Comparison of ENCODE assay signal across 8 cellular contexts in genomic region chr7:77536413-77537135, GRCh38. TPM values are rescaled to one million over a fixed set of nuclear protein-coding genes. Genes with fewer than 3 reads are reported as not detected.
DNase-seq lines count a peak whose midpoint lies in the region; ATAC-seq and TF ChIP-seq lines count a peak whose summit lies in the region.

No MANE protein-coding gene starts in this region.

- TF ChIP-seq POLR2A in testis (IDR thresholded peaks at IDR 0.05), result peak; percentile 93

- H4K20me1 ChIP-seq in SK-N-SH (ENCODE audit: insufficient read depth) (peaks cover 23% of the 10 kb centered on the region), osteoblast (ENCODE audit: insufficient read depth, low read length) (peaks cover 26% of the 10 kb centered on the region)

- intact Hi-C loops in testis (cut with DNase I; ENCODE audit: low total_unique reads), result no loop called here

- ATAC-seq in HG02642 (IDR thresholded peaks at IDR 0.05; ENCODE audit: poor library complexity, unreplicated experiment), result peak; percentile 94
- ATAC-seq in activated naive CD4-positive, alpha-beta T cell treated with anti-CD3 and anti-CD28 coated beads, Interleukin-2, amount 50 U/mL, for 72 hours, result peak; percentile 96 to 97

- no peaks in the 10 kb centered on the region for H3K9me3 Mint-ChIP-seq in activated naive CD4-positive, alpha-beta T cell treated with anti-CD3 and anti-CD28 coated beads, Interleukin-2, amount 50 U/mL, for 72 hours
- H3K9me3 Mint-ChIP-seq in glutamatergic neuron (ENCODE audit: unreplicated experiment), result peaks cover 17% of the 10 kb centered on the region

- H3K27ac Mint-ChIP-seq in activated naive CD4-positive, alpha-beta T cell treated with anti-CD3 and anti-CD28 coated beads, Interleukin-2, amount 50 U/mL, for 72 hours, result peak overlapping the region; percentile 87 to 93
- H3K27ac Mint-ChIP-seq in glutamatergic neuron (ENCODE audit: unreplicated experiment), result peak overlapping the region; percentile 91

- H3K36me3 Mint-ChIP-seq in activated naive CD4-positive, alpha-beta T cell treated with anti-CD3 and anti-CD28 coated beads, Interleukin-2, amount 50 U/mL, for 72 hours, result no peaks in the 10 kb centered on the region
- H3K36me3 Mint-ChIP-seq in glutamatergic neuron (ENCODE audit: unreplicated experiment), result no peaks in the 10 kb centered on the region

- POLR2A ChIA-PET in SK-N-SH (lab: Yijun Ruan, JAX), result interaction anchor here (0.7 to 1.4 kb wide), 5 partner anchors 21 to 415 kb away, joined by 3 to 7 read pairs (median 3); no protein-coding TSS in a partner anchor

- H2AFZ ChIP-seq in SK-N-SH (ENCODE audit: low read depth) (peak overlapping the region; percentile 93), osteoblast (ENCODE audit: low read length) (peak overlapping the region; percentile 96)

- no peak for TF ChIP-seq EP300 in SK-N-SH (IDR thresholded peaks at IDR 0.05; ENCODE audit: borderline replicate concordance in 1 of 2, low read depth in 1 of 2, low read length in 1 of 2)

- H3K27me3 Mint-ChIP-seq in glutamatergic neuron (ENCODE audit: unreplicated experiment), result peaks cover 13% of the 10 kb centered on the region

- H3K4me3 ChIP-seq in GM12864 (ENCODE audit: low read depth, low read length) (peak overlapping the region; percentile 66), SK-N-SH (ENCODE audit: low read depth in 2 of 2, low read length in 1 of 2) (peak overlapping the region; percentile 94 to 99), osteoblast (ENCODE audit: insufficient read depth, low read length) (peak overlapping the region; percentile 100), testis (peak overlapping the region; percentile 87 to 95)

- no peaks in the 10 kb centered on the region for H3K27me3 ChIP-seq in SK-N-SH (ENCODE audit: insufficient read depth)
- H3K27me3 ChIP-seq in osteoblast (ENCODE audit: insufficient read depth, low read length), result no peaks in the 10 kb centered on the region
- no peaks in the 10 kb centered on the region for H3K27me3 ChIP-seq in testis

- no peaks in the 10 kb centered on the region for H3K9me3 ChIP-seq in SK-N-SH
- no peaks in the 10 kb centered on the region for H3K9me3 ChIP-seq in osteoblast (ENCODE audit: low read depth, low read length)
- H3K9me3 ChIP-seq in testis, result no peaks in the 10 kb centered on the region

- H3K27ac ChIP-seq in SK-N-SH (ENCODE audit: low read depth in 2 of 2, low read length in 1 of 2) (peak overlapping the region; percentile 95), osteoblast (ENCODE audit: low read depth, low read length) (peak overlapping the region; percentile 91), testis (peak overlapping the region; percentile 96 to 97)

- H3K36me3 ChIP-seq in SK-N-SH (replicated peaks in 1 of 2; ENCODE audit: control insufficient read depth in 1 of 2, insufficient read depth in 2 of 2, low read length in 1 of 2) (peaks cover 0 to 9% of the 10 kb centered on the region in 2 experiments), osteoblast (ENCODE audit: insufficient read depth, low read length) (no peaks in the 10 kb centered on the region), testis (ENCODE audit: low read depth, missing control alignments) (no peaks in the 10 kb centered on the region)

- H3K9me2 ChIP-seq in SK-N-SH, result no peaks in the 10 kb centered on the region

- peaks cover 35% of the 10 kb centered on the region for H3F3A ChIP-seq in SK-N-SH (replicated peaks; ENCODE audit: insufficient read depth)

- peaks cover 47% of the 10 kb centered on the region for H3K79me2 ChIP-seq in SK-N-SH (ENCODE audit: insufficient read depth)
- peaks cover 43% of the 10 kb centered on the region for H3K79me2 ChIP-seq in osteoblast (ENCODE audit: insufficient read depth, low read length)

- H3K4me3 Mint-ChIP-seq in glutamatergic neuron (ENCODE audit: unreplicated experiment), result peak overlapping the region; percentile 94

- DNase-seq in GM12864 (ENCODE audit: low read depth) (peak; percentile 75), NCI-H1092 treated with DMSO at 0.1 percent for 48 hours (lab: John Stamatoyannopoulos, UW) (peak; percentile 96), SK-N-SH (peak; percentile 100), glutamatergic neuron (peak; percentile 99), osteoblast (ENCODE audit: insufficient read length, low spot score, missing footprints) (peak; percentile 100), testis (peak; percentile 98)
- peak; percentile 96 to 97 for DNase-seq in activated naive CD4-positive, alpha-beta T cell treated with anti-CD3 and anti-CD28 coated beads, Interleukin-2, amount 50 U/mL, for 72 hours (ENCODE audit: low spot score in 2 of 2)

- 1% methylated on average over 40 of the region's 58 CpGs for WGBS in SK-N-SH (ENCODE audit: low lambda C conversion rate)
- WGBS in testis, 2 donors, result 1 to 2% methylated on average over 16 to 32 of the region's 58 CpGs

- peak; percentile 12 for TF ChIP-seq RAD21 in SK-N-SH (IDR thresholded peaks at IDR 0.05; ENCODE audit: low read length)

- TF ChIP-seq CTCF in GM12864 (IDR thresholded peaks at IDR 0.05; ENCODE audit: low read depth, low read length, missing control alignments), result no peak
- TF ChIP-seq CTCF in SK-N-SH (IDR thresholded peaks at IDR 0.05), result no peak
- no peak for TF ChIP-seq CTCF in glutamatergic neuron (IDR thresholded peaks at IDR 0.05; ENCODE audit: partially characterized antibody, unreplicated experiment)
- no peak for TF ChIP-seq CTCF in osteoblast (IDR thresholded peaks at IDR 0.05; ENCODE audit: extremely low read depth, low read depth, low read length)
- no peak for TF ChIP-seq CTCF in testis (IDR thresholded peaks at IDR 0.05)

- peaks cover 15 to 16% of the 10 kb centered on the region in 2 experiments; a peak in 3 of 4 replicates for H3K4me1 ChIP-seq in SK-N-SH (ENCODE audit: control insufficient read depth in 1 of 2, insufficient read depth in 2 of 2, low read depth in 1 of 2, low read length in 1 of 2)
- peaks cover 12% of the 10 kb centered on the region for H3K4me1 ChIP-seq in osteoblast (ENCODE audit: insufficient read depth, low read length)
- H3K4me1 ChIP-seq in testis, result no peaks in the 10 kb centered on the region

- CTCF ChIA-PET in SK-N-SH (lab: Yijun Ruan, JAX), result interaction anchor here (1.2 kb wide), 1 partner anchor 205 kb away, joined by 3 read pairs; no protein-coding TSS in a partner anchor

- H3K4me2 ChIP-seq in SK-N-SH, result peak overlapping the region; percentile 84
- H3K4me2 ChIP-seq in osteoblast (ENCODE audit: insufficient read depth, low read length), result peak overlapping the region; percentile 100

- peak overlapping the region; percentile 99 for H3K9ac ChIP-seq in SK-N-SH

- peaks cover 17% of the 10 kb centered on the region for H3K4me1 Mint-ChIP-seq in glutamatergic neuron (ENCODE audit: low read depth, unreplicated experiment)

TF ChIP-seq in SK-N-SH, 30 proteins besides CTCF, POLR2A, EP300 and RAD21 (continues in another document):
- TF ChIP-seq RFX5 (IDR thresholded peaks at IDR 0.05; ENCODE audit: low read length) (no peak), USF1 (IDR thresholded peaks at IDR 0.05; ENCODE audit: borderline replicate concordance, low read depth) (no peak), NRF1 (IDR thresholded peaks at IDR 0.05; ENCODE audit: low read depth, low read length) (peak; percentile 49), ELF1 (IDR thresholded peaks at IDR 0.05) (no peak; the same call in 1 of the 2 replicates), MXI1 (IDR thresholded peaks at IDR 0.05; ENCODE audit: low read depth, low read length) (peak; percentile 50; the same call in 1 of the 2 replicates), RCOR1 (IDR thresholded peaks at IDR 0.05; ENCODE audit: low read length) (peak; percentile 50; the same call in 1 of the 2 replicates), EZH2phosphoT487 (IDR thresholded peaks at IDR 0.05; ENCODE audit: borderline replicate concordance, low read depth) (no peak), CHD2 (IDR thresholded peaks at IDR 0.05; ENCODE audit: low read length, partially characterized antibody) (peak; percentile 56), GABPA (IDR thresholded peaks at IDR 0.05; ENCODE audit: low read depth) (peak; percentile 74), TCF12 (IDR thresholded peaks at IDR 0.05) (no peak), FOSL2 (IDR thresholded peaks at IDR 0.05; ENCODE audit: borderline replicate concordance, low read depth) (no peak), IRF3 (IDR thresholded peaks at IDR 0.05; ENCODE audit: low read depth, low read length) (no peak), FOXJ3 (CRISPR knock-in tag; IDR thresholded peaks at IDR 0.05) (no peak), MAX (IDR thresholded peaks at IDR 0.05; ENCODE audit: low read depth) (0 out of 2 replicates have a peak, but pooled peaks have one; percentile 49)

RNA-seq across cellular contexts. Expression of gene PTPN12, which starts 0.5 kb away (rescaled TPM):
- polyA plus RNA-seq in SK-N-SH (2012; rRNA removed) (23.3 and 28.0 TPM in 2 replicates), testis (ENCODE audit: insufficient read depth, low read depth, low replicate concordance) (36.7 TPM)
- polyA plus RNA-seq in SK-N-SH (2012; cell fraction: cytosol; rRNA removed), result 35.0 and 38.0 TPM in 2 replicates
- 18.9 and 52.4 TPM in 2 replicates for polyA plus RNA-seq in SK-N-SH (2012; cell fraction: nucleus; rRNA removed)
- total RNA-seq in activated naive CD4-positive, alpha-beta T cell treated with anti-CD3 and anti-CD28 coated beads, Interleukin-2, amount 50 U/mL, for 72 hours, result 10 to 100 TPM; 13.6 to 21.9 TPM
- total RNA-seq in glutamatergic neuron (ENCODE audit: unreplicated experiment) (106 TPM), osteoblast (78.1 and 80.7 TPM in 2 replicates), testis (10 to 100 TPM; 82.5 to 86.5 TPM)

Comparison
In these comparisons a context has a peak if more than half of its experiments do, and no peak if none do; other contexts are left out.
1. Peak in every context shown above with its lines: DNase-seq, ATAC-seq, H3K4me3 ChIP-seq and H3K27ac ChIP-seq.